ENCODE assay signal across 16 cellular contexts in the genomic region with DNA sequence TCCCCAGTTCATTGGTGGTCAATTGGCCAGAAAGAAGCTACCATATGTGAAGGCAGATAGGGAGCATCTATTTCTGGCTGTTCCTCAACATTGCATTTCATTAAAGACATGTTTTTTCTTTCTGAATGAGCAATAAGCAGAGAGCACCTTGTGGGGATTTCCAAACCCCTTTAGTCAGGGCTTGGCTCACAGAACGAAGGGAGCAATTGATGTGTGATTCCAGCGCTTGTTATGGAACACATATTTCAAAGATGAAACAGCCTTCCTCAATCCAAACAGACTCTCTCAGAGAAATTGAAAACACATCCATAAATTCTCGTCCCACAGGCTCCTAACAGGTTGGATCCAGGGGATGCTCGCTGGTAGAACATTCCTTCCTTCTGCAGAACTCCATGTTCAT.
DNase-seq lines count a peak whose midpoint lies in the region; ATAC-seq, FAIRE-seq and TF ChIP-seq lines count a peak whose summit lies in the region.
"Had no signal": no experiment of that assay in that cellular context is flagged by ENCODE, and none has a peak within 500 bp of the region (broad histone marks: within the 10 kb centered on the region; RNA-seq: fewer than 3 reads in every experiment).

No MANE protein-coding gene starts in this region.

- H3K4me1 Mint-ChIP-seq in nephron progenitor cell (peaks cover 18% of the 10 kb centered on the region), endodermal cell (no peaks in the 10 kb centered on the region)
- H3K4me1 Mint-ChIP-seq: activated CD8-positive, alpha-beta memory T cell treated with anti-CD3 and anti-CD28 coated beads, Interleukin-2, amount 10 ng/mL, durations not matched to agents 7 days and 5 days; activated naive CD8-positive, alpha-beta T cell treated with anti-CD3 and anti-CD28 coated beads, Interleukin-2, amount 10 ng/mL, durations not matched to agents 7 days and 5 days had no signal

- ATAC-seq in pancreas, result peak in 1 of 4 donors; percentile 40
- ATAC-seq: activated CD8-positive, alpha-beta memory T cell treated with anti-CD3 and anti-CD28 coated beads, Interleukin-2, amount 10 ng/mL, durations not matched to agents 7 days and 5 days; Right ventricle myocardium inferior had no signal

- H3K4me3 ChIP-seq in MG63 (no peak overlapping the region), pancreas (no peak overlapping the region), endodermal cell (ENCODE audit: low read length) (no peak overlapping the region)

- DNase-seq in EL (peak; percentile 79), MG63 (peak; percentile 78), dedifferentiated amniotic fluid mesenchymal stem cell (ENCODE audit: extremely low spot score) (peak; percentile 39), pancreas (no peak), NCI-H1092 treated with DMSO at 0.1 percent for 48 hours (lab: John Stamatoyannopoulos, UW) (no peak), nephron progenitor cell (no peak), putamen (ENCODE audit: low spot score) (no peak), endodermal cell (no peak)
- DNase-seq: activated CD8-positive, alpha-beta memory T cell treated with anti-CD3 and anti-CD28 coated beads, Interleukin-2, amount 10 ng/mL, durations not matched to agents 7 days and 5 days; activated naive CD8-positive, alpha-beta T cell treated with anti-CD3 and anti-CD28 coated beads, Interleukin-2, amount 10 ng/mL, durations not matched to agents 7 days and 5 days; Caco-2; effector memory CD4-positive, alpha-beta T cell; NCI-H446 had no signal

- no peak overlapping the region for H3K4me3 Mint-ChIP-seq in nephron progenitor cell
- H3K4me3 Mint-ChIP-seq in endodermal cell, result no peak overlapping the region
- H3K4me3 Mint-ChIP-seq: activated CD8-positive, alpha-beta memory T cell treated with anti-CD3 and anti-CD28 coated beads, Interleukin-2, amount 10 ng/mL, durations not matched to agents 7 days and 5 days; activated naive CD8-positive, alpha-beta T cell treated with anti-CD3 and anti-CD28 coated beads, Interleukin-2, amount 10 ng/mL, durations not matched to agents 7 days and 5 days; memory B cell had no signal

- H3K27ac Mint-ChIP-seq in nephron progenitor cell (no peak overlapping the region), endodermal cell (no peak overlapping the region)
- H3K27ac Mint-ChIP-seq: activated CD8-positive, alpha-beta memory T cell treated with anti-CD3 and anti-CD28 coated beads, Interleukin-2, amount 10 ng/mL, durations not matched to agents 7 days and 5 days; activated naive CD8-positive, alpha-beta T cell treated with anti-CD3 and anti-CD28 coated beads, Interleukin-2, amount 10 ng/mL, durations not matched to agents 7 days and 5 days; memory B cell had no signal

- no peaks in the 10 kb centered on the region for H3K27me3 ChIP-seq in MG63
- H3K27me3 ChIP-seq in pancreas, result peaks cover 0 to 4% (median 0%) of the 10 kb centered on the region in 4 donors
- H3K27me3 ChIP-seq in endodermal cell (ENCODE audit: control insufficient read depth, insufficient read depth, low read length, poor library complexity, severe bottlenecking), result no peaks in the 10 kb centered on the region

- no peak overlapping the region for H3K9ac ChIP-seq in endodermal cell (ENCODE audit: extremely low read depth, low read length, poor library complexity, severe bottlenecking)

- H3K9me3 ChIP-seq in MG63 (no peaks in the 10 kb centered on the region), pancreas (no peaks in the 10 kb centered on the region), endodermal cell (ENCODE audit: control insufficient read depth, low read length) (no peaks in the 10 kb centered on the region)
- H3K9me3 ChIP-seq: Caco-2 had no signal

- intact Hi-C loops in pancreas (cut with DNase I), result no loop called here

- no peaks in the 10 kb centered on the region for H3K36me3 ChIP-seq in MG63
- no peaks in the 10 kb centered on the region for H3K36me3 ChIP-seq in pancreas
- no peaks in the 10 kb centered on the region for H3K36me3 ChIP-seq in endodermal cell (ENCODE audit: control insufficient read depth, insufficient read depth, low read length)

- 48 to 61% methylated on average over 4 of the region's 4 CpGs for WGBS in pancreas, 2 donors
- WGBS in endodermal cell (ENCODE audit: insufficient coverage in 1 of 2, insufficient read length in 1 of 2), 2 experiments, result 87 to 100% methylated on average over 2 to 4 of the region's 4 CpGs

- H3K27ac ChIP-seq in pancreas (no peak overlapping the region), endodermal cell (ENCODE audit: low read depth, low read length) (no peak overlapping the region)

- H3K27me3 Mint-ChIP-seq in nephron progenitor cell (ENCODE audit: low read depth, poor library complexity), result peaks cover 3% of the 10 kb centered on the region
- no peaks in the 10 kb centered on the region for H3K27me3 Mint-ChIP-seq in endodermal cell (ENCODE audit: insufficient read depth)
- H3K27me3 Mint-ChIP-seq: activated CD8-positive, alpha-beta memory T cell treated with anti-CD3 and anti-CD28 coated beads, Interleukin-2, amount 10 ng/mL, durations not matched to agents 7 days and 5 days; activated naive CD8-positive, alpha-beta T cell treated with anti-CD3 and anti-CD28 coated beads, Interleukin-2, amount 10 ng/mL, durations not matched to agents 7 days and 5 days; memory B cell had no signal

- peaks cover 42% of the 10 kb centered on the region for H3K9me3 Mint-ChIP-seq in nephron progenitor cell
- H3K9me3 Mint-ChIP-seq in endodermal cell, result peaks cover 67% of the 10 kb centered on the region
- H3K9me3 Mint-ChIP-seq: activated naive CD8-positive, alpha-beta T cell treated with anti-CD3 and anti-CD28 coated beads, Interleukin-2, amount 10 ng/mL, durations not matched to agents 7 days and 5 days; memory B cell had no signal

- FAIRE-seq in pancreas (lab: Jason Lieb, UNC), result peak; percentile 29
- FAIRE-seq: TTC549 had no signal

- H3K4me1 ChIP-seq in pancreas (no peaks in the 10 kb centered on the region), endodermal cell (ENCODE audit: control insufficient read depth, insufficient read depth, low read length) (no peaks in the 10 kb centered on the region)
- H3K4me1 ChIP-seq: Caco-2 had no signal

- TF ChIP-seq CTCF in pancreas (IDR thresholded peaks at IDR 0.05), result no peak
- TF ChIP-seq CTCF in nephron progenitor cell (IDR thresholded peaks at IDR 0.05), result no peak
- no peak for TF ChIP-seq CTCF in endodermal cell (conservative IDR thresholded peaks at IDR 0.05)

- H3K36me3 Mint-ChIP-seq in nephron progenitor cell (ENCODE audit: low read depth), result peaks cover 8% of the 10 kb centered on the region
- no peaks in the 10 kb centered on the region for H3K36me3 Mint-ChIP-seq in endodermal cell (ENCODE audit: low read depth)
- H3K36me3 Mint-ChIP-seq: activated CD8-positive, alpha-beta memory T cell treated with anti-CD3 and anti-CD28 coated beads, Interleukin-2, amount 10 ng/mL, durations not matched to agents 7 days and 5 days; activated naive CD8-positive, alpha-beta T cell treated with anti-CD3 and anti-CD28 coated beads, Interleukin-2, amount 10 ng/mL, durations not matched to agents 7 days and 5 days; memory B cell had no signal

Comparison
In these comparisons a context has a peak if more than half of its experiments do, and no peak if none do; other contexts are left out.
1. DNase-seq: peak in EL (single experiment), MG63 (single experiment) and dedifferentiated amniotic fluid mesenchymal stem cell (single experiment); none in pancreas (0 of 6), NCI-H1092 treated with DMSO at 0.1 percent for 48 hours (single experiment), nephron progenitor cell (single experiment), putamen (single experiment) and endodermal cell (single experiment).